In genomic region chr11:134207538-134208239, GRCh38 we compare ENCODE assay signal across 1 cellular context.
TF ChIP-seq lines count a peak whose summit lies in the region.

No MANE protein-coding gene starts in this region.

TF ChIP-seq in K562, 482 proteins besides CTCF, POLR2A, EP300 and RAD21:
- TF ChIP-seq CREM (IDR thresholded peaks at IDR 0.05; ENCODE audit: low read depth) (no peak), ZZZ3 (IDR thresholded peaks at IDR 0.05) (0 out of 2 replicates have a peak, but pooled peaks have one; percentile 27), RERE (CRISPR knock-in tag; IDR thresholded peaks at IDR 0.05; ENCODE audit: borderline replicate concordance) (no peak)
